ENCODE assay signal across 8 cellular contexts in the genomic region with DNA sequence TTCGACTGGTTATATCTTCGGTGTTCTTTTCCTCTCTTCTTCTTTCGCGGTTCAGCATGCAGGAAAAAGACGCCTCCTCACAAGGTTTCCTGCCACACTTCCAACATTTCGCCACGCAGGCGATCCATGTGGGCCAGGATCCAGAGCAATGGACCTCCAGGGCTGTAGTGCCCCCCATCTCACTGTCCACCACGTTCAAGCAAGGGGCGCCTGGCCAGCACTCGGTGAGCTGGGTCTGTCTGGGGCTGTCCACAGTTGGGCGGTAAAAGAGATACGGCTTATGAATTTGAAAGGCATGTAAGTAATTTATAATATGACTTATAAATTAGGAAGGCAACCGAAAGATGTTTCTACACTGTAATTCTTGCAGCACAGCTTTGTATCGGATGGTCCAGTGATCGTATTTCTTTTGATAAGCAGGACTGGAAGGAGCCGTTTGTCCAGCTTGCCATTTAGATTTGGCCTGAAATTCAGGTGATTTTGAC. TPM values are rescaled to one million over a fixed set of nuclear protein-coding genes. Genes with fewer than 3 reads are reported as not detected.
DNase-seq lines count a peak whose midpoint lies in the region; ATAC-seq, FAIRE-seq and TF ChIP-seq lines count a peak whose summit lies in the region.

No MANE protein-coding gene starts in this region.

- no peaks in the 10 kb centered on the region for H3K9me3 ChIP-seq in iPS DF 6.9 (ENCODE audit: control insufficient read depth, insufficient read depth, low read length)
- H3K9me3 ChIP-seq in small intestine (ENCODE audit: control insufficient read depth, low read depth): no peaks in the 10 kb centered on the region

- H3K4me1 ChIP-seq in iPS DF 6.9 (ENCODE audit: control insufficient read depth, insufficient read depth, low read length) (no peaks in the 10 kb centered on the region), small intestine (ENCODE audit: control insufficient read depth in 2 of 2, insufficient read depth in 1 of 2, low read depth in 1 of 2, low read length in 1 of 2) (no peaks in the 10 kb centered on the region)

- H3K27ac ChIP-seq in iPS DF 6.9 (ENCODE audit: low read length) (no peak overlapping the region), small intestine (ENCODE audit: low read depth in 1 of 2, low read length in 1 of 2) (peak overlapping the region; percentile 89 to 98)

- no peaks in the 10 kb centered on the region for H3K36me3 ChIP-seq in iPS DF 6.9 (ENCODE audit: control insufficient read depth, insufficient read depth, low read length)
- peaks cover 0 to 2% of the 10 kb centered on the region in 2 donors for H3K36me3 ChIP-seq in small intestine (ENCODE audit: control insufficient read depth in 2 of 2, insufficient read depth in 2 of 2, low read length in 2 of 2)

- no peak for FAIRE-seq in small intestine (lab: Jason Lieb, UNC)

- peaks cover 7% of the 10 kb centered on the region for H3K36me3 Mint-ChIP-seq in activated naive CD8-positive, alpha-beta T cell treated with anti-CD3 and anti-CD28 coated beads, Interleukin-2, amount 50 U/mL, for 24 hours (ENCODE audit: low read depth)

- peak; percentile 4 for ATAC-seq in HG03025 (IDR thresholded peaks at IDR 0.05; ENCODE audit: low FRiP score, unreplicated experiment)
- ATAC-seq in activated naive CD8-positive, alpha-beta T cell treated with anti-CD3 and anti-CD28 coated beads, Interleukin-2, amount 50 U/mL, for 24 hours: no peak
- no peak for ATAC-seq in GM19328 (IDR thresholded peaks at IDR 0.05; ENCODE audit: unreplicated experiment)
- no peak for ATAC-seq in GM18520 (IDR thresholded peaks at IDR 0.05; ENCODE audit: unreplicated experiment)

- H3K4me3 ChIP-seq in GM12865 (ENCODE audit: low read depth, low read length) (peak overlapping the region; percentile 88), iPS DF 6.9 (ENCODE audit: low read length) (peak overlapping the region; percentile 82), small intestine (ENCODE audit: low read depth in 1 of 2, low read length in 2 of 2) (peak overlapping the region; percentile 58 to 71)

- TF ChIP-seq CTCF in GM12865 (IDR thresholded peaks at IDR 0.05; ENCODE audit: insufficient read depth, low read depth, low read length, missing control alignments): no peak

- peaks cover under 1% of the 10 kb centered on the region for H3K27me3 Mint-ChIP-seq in activated naive CD8-positive, alpha-beta T cell treated with anti-CD3 and anti-CD28 coated beads, Interleukin-2, amount 50 U/mL, for 24 hours

- H3K9me3 Mint-ChIP-seq in activated naive CD8-positive, alpha-beta T cell treated with anti-CD3 and anti-CD28 coated beads, Interleukin-2, amount 50 U/mL, for 24 hours: no peaks in the 10 kb centered on the region

- H3K4me3 Mint-ChIP-seq in activated naive CD8-positive, alpha-beta T cell treated with anti-CD3 and anti-CD28 coated beads, Interleukin-2, amount 50 U/mL, for 24 hours: peak overlapping the region; percentile 97

- H3K27me3 ChIP-seq in iPS DF 6.9 (ENCODE audit: control insufficient read depth, insufficient read depth, low read length) (no peaks in the 10 kb centered on the region), small intestine (ENCODE audit: control insufficient read depth in 2 of 2, insufficient read depth in 2 of 2, low read length in 2 of 2) (no peaks in the 10 kb centered on the region)

- peaks cover 31% of the 10 kb centered on the region for H3K4me1 Mint-ChIP-seq in activated naive CD8-positive, alpha-beta T cell treated with anti-CD3 and anti-CD28 coated beads, Interleukin-2, amount 50 U/mL, for 24 hours

- DNase-seq in GM12865 (ENCODE audit: low read depth) (no peak), iPS DF 6.9 (ENCODE audit: low read depth, low spot score) (no peak), small intestine (no peak), medulla oblongata (ENCODE audit: extremely low spot score) (no peak)
- DNase-seq in activated naive CD8-positive, alpha-beta T cell treated with anti-CD3 and anti-CD28 coated beads, Interleukin-2, amount 50 U/mL, for 24 hours: no peak

- WGBS in iPS DF 6.9 (ENCODE audit: insufficient coverage, insufficient read length): no CpG with 5 or more reads among the region's 17 CpGs
- 1 to 2% (median 1%) methylated on average over 17 of the region's 17 CpGs for WGBS in small intestine, 3 donors

- H3K27ac Mint-ChIP-seq in activated naive CD8-positive, alpha-beta T cell treated with anti-CD3 and anti-CD28 coated beads, Interleukin-2, amount 50 U/mL, for 24 hours: peak overlapping the region; percentile 93

RNA-seq across cellular contexts. Expression of a gene that starts 0.3 kb away (rescaled TPM):
- polyA plus RNA-seq in small intestine: 10 to 100 TPM in 1 of 3 donors, 1 to 10 TPM in 2; 3.8 to 26.5 (median 6.8) TPM

RNA-seq across cellular contexts. Expression of a gene that starts 56.9 kb away (rescaled TPM):
- 1 to 10 TPM; 6.9 to 9.7 (median 8.4) TPM for polyA plus RNA-seq in small intestine
